ENCODE assay signal across 19 cellular contexts in the genomic region with DNA sequence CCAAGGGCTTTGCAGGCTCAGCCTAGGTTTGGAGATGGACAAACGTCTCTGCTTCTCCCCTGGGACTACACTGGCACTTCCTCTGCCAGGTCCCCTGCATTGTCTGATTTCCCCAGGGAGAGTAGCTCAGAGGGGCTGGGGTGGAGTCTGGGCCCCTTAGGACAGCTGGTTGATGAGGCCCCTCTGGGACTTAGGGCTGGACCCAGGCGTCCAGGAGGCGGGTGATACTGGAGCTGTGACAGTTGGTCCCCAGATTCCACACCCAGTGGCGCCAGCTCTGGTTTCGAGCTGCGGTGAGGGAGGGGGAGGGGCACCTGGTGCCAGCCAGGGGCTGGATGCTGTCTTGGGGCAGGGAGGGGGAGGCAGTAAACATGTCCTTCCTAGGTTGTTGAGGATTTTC. TPM values are rescaled to one million over a fixed set of nuclear protein-coding genes. Genes with fewer than 3 reads are reported as not detected.
A peak's percentile ranks its signal among the peaks of the same experiment; 100 is the strongest.
DNase-seq lines count a peak whose midpoint lies in the region; ATAC-seq, FAIRE-seq and TF ChIP-seq lines count a peak whose summit lies in the region.
"Had no signal": no experiment of that assay in that cellular context is flagged by ENCODE, and none has a peak within 500 bp of the region (broad histone marks: within the 10 kb centered on the region; RNA-seq: fewer than 3 reads in every experiment).

No MANE protein-coding gene starts in this region.

- H3K4me3 ChIP-seq in kidney (ENCODE audit: low read length in 2 of 2): no peak overlapping the region
- H3K4me3 ChIP-seq: dorsolateral prefrontal cortex, heart right ventricle, mucosa of descending colon had no signal

- H3K9me3 ChIP-seq in kidney (ENCODE audit: control insufficient read depth in 1 of 2, low read length in 2 of 2): no peaks in the 10 kb centered on the region
- H3K9me3 ChIP-seq: heart right ventricle, mucosa of descending colon, neutrophil had no signal

- no peak for ATAC-seq in HG03457 (IDR thresholded peaks at IDR 0.05; ENCODE audit: unreplicated experiment)
- ATAC-seq: CD8-positive, alpha-beta T cell; mucosa of descending colon had no signal

- peak overlapping the region; percentile 22 for H3K27ac ChIP-seq in layer of hippocampus (ENCODE audit: low read depth, low read length)
- no peak overlapping the region for H3K27ac ChIP-seq in kidney (ENCODE audit: low read depth in 2 of 2, low read length in 2 of 2)
- H3K27ac ChIP-seq: neutrophil had no signal

- no peak overlapping the region for H3K9ac ChIP-seq in kidney (ENCODE audit: low read length in 2 of 2)

- no peaks in the 10 kb centered on the region for H3K27me3 ChIP-seq in layer of hippocampus (ENCODE audit: control insufficient read depth, insufficient read depth, low read length)
- H3K27me3 ChIP-seq: dorsolateral prefrontal cortex had no signal

- DNase-seq in D341Med (ENCODE audit: low spot score): peak; percentile 97
- DNase-seq in MV-4-11 (lab: John Stamatoyannopoulos, UW): peak; percentile 16
- peak; percentile 94 for DNase-seq in NCI-H82 treated with DMSO at 0.1 percent for 48 hours (lab: John Stamatoyannopoulos, UW; ENCODE audit: unreplicated experiment)
- no peak for DNase-seq in H4 (ENCODE audit: low spot score)
- DNase-seq in activated T-cell treated with anti-CD3 and anti-CD28 coated beads, Interleukin-2, amount 50 U/mL, for 48 hours: no peak
- DNase-seq in kidney: no peak
- DNase-seq: activated gamma-delta T cell treated with Interleukin-2 at 50 U/mL for 16 hours; CD8-positive, alpha-beta T cell; DND-41; dorsolateral prefrontal cortex; heart right ventricle; NCI-H146; Right ventricle myocardium superior; stimulated activated CD4-positive, alpha-beta T cell treated with anti-CD3 and anti-CD28 coated beads, Interleukin-4, amount 100 ng/mL, for 1 hour; stimulated activated naive CD8-positive, alpha-beta T cell treated with anti-CD3 and anti-CD28 coated beads, Interleukin-15, Interleukin-2, amounts not matched to agents 100 U/mL and 50 U/mL, for 24 hours had no signal

- no peak for FAIRE-seq in kidney (lab: Jason Lieb, UNC)

- H3K36me3 ChIP-seq in kidney (ENCODE audit: control insufficient read depth in 1 of 2, insufficient read depth in 2 of 2, low read length in 2 of 2): no peaks in the 10 kb centered on the region
- H3K36me3 ChIP-seq: heart right ventricle, neutrophil had no signal

- intact Hi-C loops in kidney (cut with DNase I): loop anchor here (5.0 kb wide), 2 partner anchors 48 to 133 kb away; no protein-coding TSS in a partner anchor

- no peak for TF ChIP-seq CTCF in kidney (IDR thresholded peaks at IDR 0.05; ENCODE audit: borderline replicate concordance, extremely low read depth, insufficient read depth)

- no peaks in the 10 kb centered on the region for H3K4me1 ChIP-seq in kidney (ENCODE audit: control insufficient read depth in 1 of 2, insufficient read depth in 1 of 2, low read depth in 1 of 2, low read length in 2 of 2)

RNA-seq across cellular contexts. Expression of a gene that starts 7.4 kb away (rescaled TPM):
- 2.8 and 4.5 TPM in 2 replicates for total RNA-seq in H4 (2014; rRNA removed; shearing (Covaris generic))
- 1.7 TPM for total RNA-seq in kidney
- polyA plus RNA-seq in kidney (ENCODE audit: insufficient read depth, low read depth, low replicate concordance): 1.0 TPM

RNA-seq across cellular contexts. Expression of a gene that starts 24.8 kb away (rescaled TPM):
- 257 and 363 TPM in 2 replicates for total RNA-seq in H4 (2014; rRNA removed; shearing (Covaris generic))
- 384 TPM for total RNA-seq in kidney
- 145 TPM for polyA plus RNA-seq in kidney (ENCODE audit: insufficient read depth, low read depth, low replicate concordance)

RNA-seq across cellular contexts. Expression of a gene that starts 28.7 kb away (rescaled TPM):
- total RNA-seq in H4 (2014; rRNA removed; shearing (Covaris generic)): 0.19 TPM in 1 of 2 replicates, not detected in the other
- total RNA-seq in kidney: 51.4 TPM
- 73.0 TPM for polyA plus RNA-seq in kidney (ENCODE audit: insufficient read depth, low read depth, low replicate concordance)
- total RNA-seq: Right ventricle myocardium superior had no signal

RNA-seq across cellular contexts. Expression of a gene that starts 35.1 kb away (rescaled TPM):
- 66.7 and 84.8 TPM in 2 replicates for total RNA-seq in H4 (2014; rRNA removed; shearing (Covaris generic))
- 50.8 TPM for total RNA-seq in kidney
- 200 TPM for polyA plus RNA-seq in kidney (ENCODE audit: insufficient read depth, low read depth, low replicate concordance)

RNA-seq across cellular contexts. Expression of a gene that starts 36.1 kb away (rescaled TPM):
- total RNA-seq in H4 (2014; rRNA removed; shearing (Covaris generic)): 23.0 and 24.4 TPM in 2 replicates
- total RNA-seq in kidney: 24.5 TPM
- polyA plus RNA-seq in kidney (ENCODE audit: insufficient read depth, low read depth, low replicate concordance): 24.6 TPM

Comparison
In these comparisons a context has a peak if more than half of its experiments do, and no peak if none do; other contexts are left out.
1. DNase-seq: peak in D341Med (single experiment), MV-4-11 (single experiment) and NCI-H82 treated with DMSO at 0.1 percent for 48 hours (single experiment); none in H4 (single experiment), activated T-cell treated with anti-CD3 and anti-CD28 coated beads, Interleukin-2, amount 50 U/mL, for 48 hours (0 of 2) and kidney (single experiment).
2. RNA of a gene that starts 28.7 kb away (total RNA-seq): 51.4 TPM in kidney (single experiment); 0.19 TPM in H4; every median in the first group is over 10 times any median in the second.